ENCODE assay signal across 8 cellular contexts in genomic region chr1:213370523-213370922, GRCh38.
"Had no signal": no experiment of that assay in that cellular context is flagged by ENCODE, and none has a peak within 500 bp of the region (broad histone marks: within the 10 kb centered on the region; RNA-seq: fewer than 3 reads in every experiment).

No MANE protein-coding gene starts in this region.

- DNase-seq: GDM1, GF-D8 had no signal

- H3K4me3 ChIP-seq: GM12878 had no signal

- FAIRE-seq: G401.6, GM12878, GM12891, GM12892, GM18507, GM19239 had no signal

- ATAC-seq: GM12878 had no signal
